ENCODE assay signal across 25 cellular contexts in the genomic region with DNA sequence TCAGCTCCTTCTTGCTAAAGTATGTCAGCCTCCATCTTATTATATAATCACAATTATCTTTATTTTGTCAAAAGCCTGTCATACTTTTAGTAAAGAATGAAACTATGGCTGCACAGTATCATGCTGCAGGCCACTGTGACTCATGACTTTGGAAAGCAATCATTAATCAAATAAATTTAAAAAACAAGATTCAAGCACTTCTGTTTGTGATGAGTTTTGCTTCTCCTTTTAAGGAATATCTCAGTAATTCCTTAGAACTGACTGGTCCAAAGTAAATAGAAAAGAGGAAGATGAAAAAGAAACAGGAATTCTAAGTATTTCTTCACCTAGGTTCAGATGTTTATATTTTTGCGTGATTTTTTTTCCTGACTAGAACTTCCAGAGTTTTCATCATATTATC.
DNase-seq lines count a peak whose midpoint lies in the region; ATAC-seq and TF ChIP-seq lines count a peak whose summit lies in the region.
"Had no signal": no experiment of that assay in that cellular context is flagged by ENCODE, and none has a peak within 500 bp of the region (broad histone marks: within the 10 kb centered on the region; RNA-seq: fewer than 3 reads in every experiment).

No MANE protein-coding gene starts in this region.

- peak; percentile 22 for DNase-seq in Daoy (ENCODE audit: low read depth)
- DNase-seq in NCI-H226, result peak; percentile 76
- peak; percentile 20 to 49 for DNase-seq in cardiac fibroblast (ENCODE audit: low read depth in 2 of 2)
- peak; percentile 63 for DNase-seq in kidney tubule cell (ENCODE audit: low spot score)
- no peak for DNase-seq in activated naive CD4-positive, alpha-beta T cell treated with anti-CD3 and anti-CD28 coated beads, Interleukin-2, amount 50 U/mL, for 72 hours (ENCODE audit: low spot score in 2 of 2)
- DNase-seq in NK-92 (lab: John Stamatoyannopoulos, UW; ENCODE audit: unreplicated experiment), result no peak
- DNase-seq: activated CD4-positive, alpha-beta T cell treated with anti-CD3 and anti-CD28 coated beads, Interleukin-2, amount 10 ng/mL, durations not matched to agents 7 days and 5 days; activated naive CD8-positive, alpha-beta T cell treated with anti-CD3 and anti-CD28 coated beads, Interleukin-2, amount 10 ng/mL, durations not matched to agents 7 days and 5 days; DMS 273 treated with DMSO at 0.1 percent for 48 hours; dorsolateral prefrontal cortex; H7; left colon; NCI-H1417 treated with DMSO at 0.1 percent for 48 hours; NCI-H526; SHP77 treated with DMSO at 0.1 percent for 48 hours; stimulated activated CD4-positive, alpha-beta T cell treated with anti-CD3 and anti-CD28 coated beads, Interleukin-2, amount 100 ng/mL, for 24 hours; stimulated activated naive CD4-positive, alpha-beta T cell treated with Interleukin-2 at 50 U/mL for 16 hours had no signal

- H3K27ac Mint-ChIP-seq in activated naive CD4-positive, alpha-beta T cell treated with anti-CD3 and anti-CD28 coated beads, Interleukin-2, amount 50 U/mL, for 72 hours, result no peak overlapping the region
- H3K27ac Mint-ChIP-seq: activated CD4-positive, alpha-beta T cell treated with anti-CD3 and anti-CD28 coated beads, Interleukin-2, amount 10 ng/mL, durations not matched to agents 7 days and 5 days; activated naive CD8-positive, alpha-beta T cell treated with anti-CD3 and anti-CD28 coated beads, Interleukin-2, amount 10 ng/mL, durations not matched to agents 7 days and 5 days; activated T-helper 2 cell treated with anti-CD3 and anti-CD28 coated beads, Interferon-gamma antibody, Interleukin-2, Interleukin-4, amounts not matched to agents 10 μg/mL and 5 μg/mL and 100 μg/mL, durations not matched to agents 14 hours and 24 hours and 36 hours; CD14-positive monocyte; nephron; progenitor cell of endocrine pancreas had no signal

- H3K4me3 ChIP-seq in cardiac fibroblast (replicated peaks in 1 of 2; ENCODE audit: low read depth in 2 of 2, low read length in 2 of 2), result no peak overlapping the region
- H3K4me3 ChIP-seq: cardiac muscle cell, dorsolateral prefrontal cortex, gastroesophageal sphincter had no signal

- no peaks in the 10 kb centered on the region for H3K36me3 Mint-ChIP-seq in activated naive CD4-positive, alpha-beta T cell treated with anti-CD3 and anti-CD28 coated beads, Interleukin-2, amount 50 U/mL, for 72 hours
- H3K36me3 Mint-ChIP-seq: activated naive CD8-positive, alpha-beta T cell treated with anti-CD3 and anti-CD28 coated beads, Interleukin-2, amount 10 ng/mL, durations not matched to agents 7 days and 5 days; CD14-positive monocyte had no signal

- peaks cover 4 to 6% of the 10 kb centered on the region in 2 donors for H3K9me3 Mint-ChIP-seq in activated naive CD4-positive, alpha-beta T cell treated with anti-CD3 and anti-CD28 coated beads, Interleukin-2, amount 50 U/mL, for 72 hours
- H3K9me3 Mint-ChIP-seq: activated CD4-positive, alpha-beta T cell treated with anti-CD3 and anti-CD28 coated beads, Interleukin-2, amount 10 ng/mL, durations not matched to agents 7 days and 5 days; activated naive CD8-positive, alpha-beta T cell treated with anti-CD3 and anti-CD28 coated beads, Interleukin-2, amount 10 ng/mL, durations not matched to agents 7 days and 5 days had no signal

- no peak for TF ChIP-seq CTCF in cardiac fibroblast (IDR thresholded peaks at IDR 0.05; ENCODE audit: low read depth, low read length)

- no peak for ATAC-seq in activated naive CD4-positive, alpha-beta T cell treated with anti-CD3 and anti-CD28 coated beads, Interleukin-2, amount 50 U/mL, for 72 hours
- ATAC-seq in HG02840 (IDR thresholded peaks at IDR 0.05; ENCODE audit: low FRiP score, unreplicated experiment), result no peak
- ATAC-seq in GM19023 (IDR thresholded peaks at IDR 0.05; ENCODE audit: unreplicated experiment), result no peak
- ATAC-seq: gastroesophageal sphincter, left colon had no signal

Comparison
In these comparisons a context has a peak if more than half of its experiments do, and no peak if none do; other contexts are left out.
1. DNase-seq: peak in Daoy (single experiment), NCI-H226 (single experiment), cardiac fibroblast (2 of 2) and kidney tubule cell (single experiment); none in activated naive CD4-positive, alpha-beta T cell treated with anti-CD3 and anti-CD28 coated beads, Interleukin-2, amount 50 U/mL, for 72 hours (0 of 2) and NK-92 (single experiment).